Comparison of ENCODE assay signal across 8 cellular contexts in the genomic region with DNA sequence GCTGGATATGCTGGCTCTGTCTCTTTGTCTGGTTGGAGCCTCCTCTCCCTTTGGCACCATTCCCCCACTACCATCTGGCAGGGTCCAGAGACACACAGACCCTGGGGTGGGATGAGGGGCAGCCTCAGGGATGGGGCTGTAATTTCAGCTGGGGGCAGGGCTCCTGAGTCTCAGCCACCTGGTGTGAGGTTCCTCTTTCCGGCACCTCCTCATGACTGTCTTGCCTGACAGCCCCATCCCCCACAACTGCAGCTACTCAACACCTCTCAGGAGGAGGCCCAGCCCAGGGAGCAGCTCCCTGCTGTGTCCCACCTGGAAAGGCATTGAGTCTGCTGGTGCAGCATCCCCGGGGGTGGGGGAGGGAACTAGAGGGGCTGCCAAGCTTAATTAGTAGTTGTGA. TPM values are rescaled to one million over a fixed set of nuclear protein-coding genes. Genes with fewer than 3 reads are reported as not detected.
A peak's percentile ranks its signal among the peaks of the same experiment; 100 is the strongest.
DNase-seq lines count a peak whose midpoint lies in the region; ATAC-seq and TF ChIP-seq lines count a peak whose summit lies in the region.

No MANE protein-coding gene starts in this region.

- TF ChIP-seq POLR2A in body of pancreas (IDR thresholded peaks at IDR 0.05) = no peak

- no peaks in the 10 kb centered on the region for H3K79me2 ChIP-seq in Loucy (ENCODE audit: insufficient read depth, low read length)

- H3K27me3 ChIP-seq in Loucy (ENCODE audit: insufficient read depth, low read length, poor library complexity, severe bottlenecking) = no peaks in the 10 kb centered on the region
- no peaks in the 10 kb centered on the region for H3K27me3 ChIP-seq in body of pancreas

- H4K20me1 ChIP-seq in Loucy (ENCODE audit: insufficient read depth, low read length, poor library complexity, severe bottlenecking) = no peaks in the 10 kb centered on the region

- H3K4me1 ChIP-seq in Loucy (ENCODE audit: insufficient read depth, low read length, poor library complexity, severe bottlenecking) (peaks cover 34% of the 10 kb centered on the region), body of pancreas (peaks cover 7% of the 10 kb centered on the region)

- H3K36me3 ChIP-seq in Loucy (ENCODE audit: insufficient read depth, low read length) (no peaks in the 10 kb centered on the region), body of pancreas (replicated peaks in 1 of 2; ENCODE audit: insufficient read depth in 1 of 2, low read depth in 2 of 2) (no peaks in the 10 kb centered on the region)

- peak overlapping the region; percentile 54; the same call in 1 of the 2 replicates for H2AFZ ChIP-seq in Loucy (ENCODE audit: low read length)

- TF ChIP-seq CTCF in Loucy (conservative IDR thresholded peaks at IDR 0.05; ENCODE audit: low read length) (no peak), body of pancreas (IDR thresholded peaks at IDR 0.05) (no peak)

- H3K4me2 ChIP-seq in Loucy (ENCODE audit: low read depth, low read length, poor library complexity, severe bottlenecking) = no peak overlapping the region

- intact Hi-C loops in body of pancreas (cut with DNase I) = loop anchor here (2.0 kb wide), 1 partner anchor 66 kb away; no protein-coding TSS in a partner anchor

- H3K9ac ChIP-seq in Loucy (ENCODE audit: low read depth, low read length, poor library complexity, severe bottlenecking) = peak overlapping the region; percentile 33

- H3F3A ChIP-seq in Loucy (ENCODE audit: low read depth) = no peaks in the 10 kb centered on the region

- H3K9me3 ChIP-seq in Loucy (ENCODE audit: insufficient read depth, low read depth, low read length) (no peaks in the 10 kb centered on the region), body of pancreas (no peaks in the 10 kb centered on the region)

- H3K27ac ChIP-seq in body of pancreas = no peak overlapping the region

- H3K4me3 ChIP-seq in Loucy (ENCODE audit: low read length, poor library complexity, severe bottlenecking) (no peak overlapping the region), body of pancreas (no peak overlapping the region)

- H3K9me2 ChIP-seq in Loucy (replicated peaks; ENCODE audit: low read depth, low read length) = no peaks in the 10 kb centered on the region

- ATAC-seq in GM18517 (IDR thresholded peaks at IDR 0.05; ENCODE audit: unreplicated experiment) = peak; percentile 77
- ATAC-seq in GM21786 (IDR thresholded peaks at IDR 0.05; ENCODE audit: unreplicated experiment) = peak; percentile 91
- ATAC-seq in esophagus mucosa = peak; percentile 9
- no peak for ATAC-seq in body of pancreas

- 42 to 63% methylated on average over 2 of the region's 2 CpGs for WGBS in body of pancreas, 2 donors

- no peak for DNase-seq in stimulated activated CD8-positive, alpha-beta memory T cell treated with anti-CD3 and anti-CD28 coated beads, Interleukin-4, amount 100 ng/mL, for 48 hours
- DNase-seq in NCI-H748 treated with DMSO at 0.1 percent for 48 hours (lab: John Stamatoyannopoulos, UW) (no peak), body of pancreas (no peak), T-helper 9 cell (no peak)

RNA-seq across cellular contexts. Expression of a gene that starts 11.7 kb away (rescaled TPM):
- 1,847 TPM for total RNA-seq in esophagus mucosa
- 1,000 to 10,000 TPM; 1,348 to 2,916 TPM for total RNA-seq in body of pancreas

RNA-seq across cellular contexts. Expression of a gene that starts 46.7 kb away (rescaled TPM):
- total RNA-seq in esophagus mucosa = 112 TPM
- total RNA-seq in body of pancreas = 10 to 100 TPM; 37.6 to 56.0 TPM

RNA-seq across cellular contexts. Expression of a gene that starts 48.5 kb away (rescaled TPM):
- total RNA-seq in esophagus mucosa (125 TPM), body of pancreas (100 to 1,000 TPM; 130 to 405 TPM)
